12 cellular contexts compared by ENCODE assay signal in genomic region chr3:129612350-129613204, GRCh38. TPM values are rescaled to one million over a fixed set of nuclear protein-coding genes. Genes with fewer than 3 reads are reported as not detected.
DNase-seq lines count a peak whose midpoint lies in the region; FAIRE-seq and TF ChIP-seq lines count a peak whose summit lies in the region.
"Had no signal": no experiment of that assay in that cellular context is flagged by ENCODE, and none has a peak within 500 bp of the region (broad histone marks: within the 10 kb centered on the region; RNA-seq: fewer than 3 reads in every experiment).

No MANE protein-coding gene starts in this region.

- TF ChIP-seq RAD21 in H1 (IDR thresholded peaks at IDR 0.05 in 1 of 2, conservative IDR thresholded peaks at IDR 0.05 in 1 of 2; ENCODE audit: low read depth in 2 of 2, low read length in 2 of 2) = no peak

- H4K8ac ChIP-seq in H1 (ENCODE audit: extremely low read depth, insufficient read depth, low read length) = peak overlapping the region; percentile 88

- peak overlapping the region; percentile 33 to 72 for H3K27ac ChIP-seq in breast epithelium
- H3K27ac ChIP-seq in H1 (ENCODE audit: low read depth, low read length) = no peak overlapping the region
- peak overlapping the region; percentile 12 to 45 for H3K27ac ChIP-seq in uterus

- WGBS in H1 (ENCODE audit: extremely low coverage in 1 of 2, insufficient coverage in 1 of 2, insufficient read length in 1 of 2, insufficient replicate concordance in 2 of 2, low coverage in 1 of 2, low lambda C conversion rate in 2 of 2, missing lambda C conversion rate in 1 of 2), 2 experiments = 76% methylated on average over 13 of the region's 13 CpGs; no CpG with 5 or more reads in 1 of the 2 experiments

- H2BK12ac ChIP-seq in H1 (ENCODE audit: low read depth, low read length) = peak overlapping the region; percentile 98; the same call in 1 of the 2 replicates

- no peak overlapping the region for H3K56ac ChIP-seq in H1 (replicated peaks; ENCODE audit: insufficient read length, low read depth, low read length)

- H3K79me1 ChIP-seq in H1 (ENCODE audit: low read depth, low read length) = no peaks in the 10 kb centered on the region

- BruUV-seq in MCF 10A (replicated peaks; lab: Mats Ljungman, UMichigan) = no TSS peak

- peak overlapping the region; percentile 66 for H3K4ac ChIP-seq in H1 (replicated peaks; ENCODE audit: insufficient read length, low read depth, low read length)

- intact Hi-C loops in breast epithelium (cut with DNase I; ENCODE audit: low total_unique reads) = no loop called here
- intact Hi-C loops in MCF 10A (cut with micrococcal nuclease) = no loop called here
- intact Hi-C loops in uterus (cut with DNase I; ENCODE audit: low total_unique reads) = no loop called here

- no peak for TF ChIP-seq EP300 in H1 (IDR thresholded peaks at IDR 0.05; ENCODE audit: borderline replicate concordance in 1 of 2, low read depth in 2 of 2, low read length in 2 of 2)

- DNase-seq in breast epithelium (ENCODE audit: low spot score in 2 of 2) (no peak), MCF 10A (ENCODE audit: unreplicated experiment) (no peak), H1 (ENCODE audit: low read depth in 1 of 2, low spot score in 2 of 2) (no peak), myocyte (ENCODE audit: low read depth) (peak; percentile 28), uterus (peak; percentile 14), cerebellum (ENCODE audit: low spot score) (no peak), NCI-H524 (lab: John Stamatoyannopoulos, UW) (no peak), NCI-H1105 treated with DMSO at 0.1 percent for 48 hours (lab: John Stamatoyannopoulos, UW) (no peak)
- DNase-seq: activated CD4-positive, alpha-beta T cell treated with anti-CD3 and anti-CD28 coated beads for 48 hours; activated effector memory CD4-positive, alpha-beta T cell treated with Interleukin-2 at 50 U/mL for 16 hours; NCI-H446 treated with DMSO at 0.1 percent for 48 hours had no signal

- peak overlapping the region; percentile 44 for H4K5ac ChIP-seq in H1 (ENCODE audit: insufficient read length, low read depth, low read length)

- no peak overlapping the region for H3K4me2 ChIP-seq in H1 (ENCODE audit: insufficient read depth in 1 of 2, low read depth in 2 of 2, low read length in 2 of 2)

- no peaks in the 10 kb centered on the region for H3K36me3 Mint-ChIP-seq in MCF 10A (ENCODE audit: insufficient read depth, unreplicated experiment)

- H3K9me3 Mint-ChIP-seq in MCF 10A (ENCODE audit: unreplicated experiment) = no peaks in the 10 kb centered on the region

- H3K14ac ChIP-seq in H1 (ENCODE audit: insufficient read length) = no peak overlapping the region

- no peak overlapping the region for H3K23ac ChIP-seq in H1 (ENCODE audit: insufficient read length)

- H3K4me3 ChIP-seq in breast epithelium = no peak overlapping the region
- H3K4me3 ChIP-seq in H1 (ENCODE audit: extremely low read depth in 1 of 4, insufficient read depth in 2 of 4, low read depth in 3 of 4, low read length in 4 of 4) = no peak overlapping the region
- H3K4me3 ChIP-seq in uterus = no peak overlapping the region
- H3K4me3 ChIP-seq: lung had no signal

- H2BK15ac ChIP-seq in H1 (ENCODE audit: low read length) = 0 out of 2 replicates have a peak overlapping the region, but pooled peaks have one; percentile 55

- H3K36me3 ChIP-seq in breast epithelium (no peaks in the 10 kb centered on the region), H1 (ENCODE audit: control insufficient read depth in 2 of 4, insufficient read depth in 4 of 4, low read length in 3 of 4) (no peaks in the 10 kb centered on the region), uterus (no peaks in the 10 kb centered on the region)

- CTCF ChIA-PET in MCF 10A (lab: Yijun Ruan, JAX) = no interaction called here
- CTCF ChIA-PET in H1 (lab: Charles Lee; ENCODE audit: partially characterized antibody) = interaction anchor here (0.6 to 2.0 kb wide), 6 partner anchors 13 to 1742 kb away, joined by 3 to 6 read pairs (median 4); no protein-coding TSS in a partner anchor

- no peaks in the 10 kb centered on the region for H3K79me2 ChIP-seq in H1 (ENCODE audit: control insufficient read depth in 1 of 2, insufficient read depth in 2 of 2, low read length in 2 of 2)

- peak overlapping the region; percentile 99 for H2AK5ac ChIP-seq in H1 (ENCODE audit: low read depth, low read length)

- H3K9me3 ChIP-seq in breast epithelium (no peaks in the 10 kb centered on the region), H1 (ENCODE audit: insufficient read depth in 2 of 2, low read depth in 1 of 2, low read length in 1 of 2) (no peaks in the 10 kb centered on the region), uterus (no peaks in the 10 kb centered on the region)

- H3K23me2 ChIP-seq in H1 (ENCODE audit: low read depth, low read length) = no peaks in the 10 kb centered on the region; the same call in 1 of the 2 replicates

- H2BK20ac ChIP-seq in H1 (ENCODE audit: low read length) = peak overlapping the region; percentile 94; the same call in 1 of the 2 replicates

- H3K27me3 Mint-ChIP-seq in MCF 10A (ENCODE audit: insufficient read depth, unreplicated experiment) = no peaks in the 10 kb centered on the region

- H3K27me3 ChIP-seq in breast epithelium = no peaks in the 10 kb centered on the region
- peaks cover 0 to 5% (median 2%) of the 10 kb centered on the region in 4 experiments; a peak in 3 of 7 replicates for H3K27me3 ChIP-seq in H1 (replicated peaks in 1 of 4; ENCODE audit: control insufficient read depth in 3 of 4, extremely low read depth in 1 of 4, insufficient read depth in 3 of 4, low read length in 3 of 4)
- H3K27me3 ChIP-seq in uterus = no peaks in the 10 kb centered on the region

- H3K4me1 Mint-ChIP-seq in MCF 10A (ENCODE audit: insufficient read depth, unreplicated experiment) = no peaks in the 10 kb centered on the region

- H3K4me3 Mint-ChIP-seq in MCF 10A (ENCODE audit: unreplicated experiment) = no peak overlapping the region

- peak overlapping the region; percentile 53; the same call in 1 of the 2 replicates for H3K18ac ChIP-seq in H1 (ENCODE audit: extremely low read depth, low read length)

- H2AFZ ChIP-seq in H1 (ENCODE audit: low read length) = no peak overlapping the region

- no peak overlapping the region for H3K27ac Mint-ChIP-seq in MCF 10A (ENCODE audit: low read depth, unreplicated experiment)

- H3K4me1 ChIP-seq in breast epithelium (peaks cover 0 to 6% of the 10 kb centered on the region in 2 donors), H1 (replicated peaks in 1 of 4; ENCODE audit: control insufficient read depth in 3 of 4, insufficient read depth in 4 of 4, low read length in 3 of 4) (peaks cover 0 to 21% (median 18%) of the 10 kb centered on the region in 4 experiments; a peak in 6 of 7 replicates), uterus (peaks cover 0 to 16% of the 10 kb centered on the region in 2 donors)

- no peak overlapping the region for H3K9ac ChIP-seq in H1 (replicated peaks in 1 of 4; ENCODE audit: extremely low read depth in 1 of 4, low read depth in 3 of 4, low read length in 3 of 4)

- TF ChIP-seq CTCF in breast epithelium (IDR thresholded peaks at IDR 0.05) = no peak
- TF ChIP-seq CTCF in MCF 10A (IDR thresholded peaks at IDR 0.05; ENCODE audit: unreplicated experiment) = no peak
- TF ChIP-seq CTCF in H1 (IDR thresholded peaks at IDR 0.05; ENCODE audit: control extremely low read depth in 1 of 3, insufficient read depth in 1 of 3, low read depth in 1 of 3, low read length in 3 of 3) = no peak
- TF ChIP-seq CTCF in uterus (IDR thresholded peaks at IDR 0.05) = no peak

- peak overlapping the region; percentile 90 for H2BK120ac ChIP-seq in H1 (replicated peaks; ENCODE audit: low read depth, low read length)

- no peak for FAIRE-seq in H1 (lab: Jason Lieb, UNC)

- POLR2A ChIA-PET in MCF 10A (lab: Yijun Ruan, JAX) (no interaction called here), H1 (lab: Charles Lee; ENCODE audit: partially characterized antibody) (interaction anchor here (0.9 to 1.4 kb wide), 3 partner anchors 12 to 58 kb away, joined by 3 to 4 read pairs (median 3); no protein-coding TSS in a partner anchor)

- H2BK5ac ChIP-seq in H1 (ENCODE audit: low read depth, low read length) = peak overlapping the region; percentile 95; the same call in 1 of the 2 replicates

- H4K91ac ChIP-seq in H1 (replicated peaks; ENCODE audit: insufficient read length, low read length) = peak overlapping the region; percentile 63

- no peaks in the 10 kb centered on the region for H4K20me1 ChIP-seq in H1 (replicated peaks in 1 of 2; ENCODE audit: control insufficient read depth in 1 of 2, insufficient read depth in 2 of 2, low read length in 2 of 2)

- TF ChIP-seq POLR2A in breast epithelium (IDR thresholded peaks at IDR 0.05) = no peak
- TF ChIP-seq POLR2A in H1 (IDR thresholded peaks at IDR 0.05; ENCODE audit: control extremely low read depth in 1 of 2, low read depth in 2 of 2, low read length in 2 of 2) = no peak
- no peak for TF ChIP-seq POLR2A in uterus (IDR thresholded peaks at IDR 0.05)

TF ChIP-seq in H1, 55 proteins besides CTCF, POLR2A, EP300 and RAD21:
- TF ChIP-seq TEAD4 (IDR thresholded peaks at IDR 0.05; ENCODE audit: low read depth, low read length) = no peak
- no peak for TF ChIP-seq POLR2AphosphoS5 (IDR thresholded peaks at IDR 0.05; ENCODE audit: low read depth, low read length)
- no peak for TF ChIP-seq JUND (IDR thresholded peaks at IDR 0.05; ENCODE audit: low read length)
- TF ChIP-seq CTBP2 (IDR thresholded peaks at IDR 0.05; ENCODE audit: borderline replicate concordance, insufficient read depth, insufficient read length, low read length) = no peak
- no peak for TF ChIP-seq CHD2 (IDR thresholded peaks at IDR 0.05; ENCODE audit: low read length)
- no peak for TF ChIP-seq SP1 (IDR thresholded peaks at IDR 0.05; ENCODE audit: low read depth, low read length)
- TF ChIP-seq BRCA1 (IDR thresholded peaks at IDR 0.05; ENCODE audit: low read depth, low read length) = no peak
TF ChIP-seq in H1: peak in this region for 0.

RNA-seq across cellular contexts. Expression of gene PLXND1, which starts 6.1 kb away (rescaled TPM):
- 100 to 1,000 TPM in 2 of 3 donors, 10 to 100 TPM in 1; 53.6 to 187 (median 118) TPM for total RNA-seq in breast epithelium
- total RNA-seq in MCF 10A (2022) = 5.6 and 6.2 TPM in 2 replicates
- 60.2 and 66.4 TPM in 2 replicates for total RNA-seq in H1 (2021; fragmentation: NEBNext Ultra II Directional; extraction: Animal tissue kit (Norgen Biotek cat#: 25700))
- polyA plus RNA-seq in H1 (2011; rRNA removed) = 17.7 and 21.7 TPM in 2 replicates
- 18.6 TPM for polyA plus RNA-seq in H1 (2011; cell fraction: cytosol; rRNA removed)
- 82.4 TPM for polyA plus RNA-seq in H1 (2011; cell fraction: nucleus; rRNA removed)
- 31.8 to 69.1 TPM (median 54.8 TPM) in 4 replicates for polyA plus RNA-seq in H1 (2012, experiment 1 of 2)
- 41.9 TPM for polyA plus RNA-seq in H1 (2012, experiment 2 of 2)
- 103 TPM for polyA plus RNA-seq in H1 (2013, experiment 1 of 2)
- polyA plus RNA-seq in H1 (2013, experiment 2 of 2) = 99.8 TPM
- 28.1 and 28.5 TPM in 2 replicates for polyA minus RNA-seq in H1 (2011; rRNA and poly(A)+ RNA removed)
- polyA minus RNA-seq in H1 (2011; cell fraction: cytosol; rRNA and poly(A)+ RNA removed) = 23.0 TPM
- 22.9 TPM for polyA minus RNA-seq in H1 (2011; cell fraction: nucleus; rRNA and poly(A)+ RNA removed)
- 37.7 and 44.2 TPM in 2 replicates for total RNA-seq in myocyte
- 231 TPM for polyA plus RNA-seq in myocyte (2012)
- 100 to 1,000 TPM in 3 of 4 donors, 10 to 100 TPM in 1; 54.7 to 343 (median 121) TPM for total RNA-seq in uterus
- 47.4 TPM for total RNA-seq in cerebellum

Comparison
In these comparisons a context has a peak if more than half of its experiments do, and no peak if none do; other contexts are left out.
1. DNase-seq: peak in myocyte (single experiment) and uterus (2 of 2); none in breast epithelium (0 of 2), MCF 10A (single experiment), H1 (0 of 2), cerebellum (single experiment), NCI-H524 (0 of 2) and NCI-H1105 treated with DMSO at 0.1 percent for 48 hours (single experiment).